Comparison of ENCODE assay signal across 13 cellular contexts in genomic region chr10:10128387-10128786, GRCh38.
"Had no signal": no experiment of that assay in that cellular context is flagged by ENCODE, and none has a peak within 500 bp of the region (broad histone marks: within the 10 kb centered on the region; RNA-seq: fewer than 3 reads in every experiment).

No MANE protein-coding gene starts in this region.

- H3K36me3 ChIP-seq: gastrocnemius medialis, heart right ventricle, left ventricle myocardium inferior, pancreas, stomach, thoracic aorta had no signal

- H3K27me3 ChIP-seq: gastrocnemius medialis, heart right ventricle, pancreas, stomach had no signal

- H3K4me3 ChIP-seq: gastrocnemius medialis, heart right ventricle, left ventricle myocardium inferior, pancreas, stomach, thoracic aorta had no signal

- DNase-seq: activated CD4-positive, alpha-beta T cell treated with anti-CD3 and anti-CD28 coated beads, Interleukin-2, amount 10 ng/mL, durations not matched to agents 7 days and 5 days; activated CD4-positive, CD25-positive, alpha-beta regulatory T cell; activated naive CD4-positive, alpha-beta T cell treated with anti-CD3 and anti-CD28 coated beads for 36 hours; activated T-cell treated with anti-CD3 and anti-CD28 coated beads for 4 hours; effector memory CD8-positive, alpha-beta T cell; gastrocnemius medialis; heart right ventricle; kidney; left ventricle myocardium inferior; pancreas; stimulated activated CD4-positive, alpha-beta T cell treated with anti-CD3 and anti-CD28 coated beads, Interleukin-15, amount 100 ng/mL, for 24 hours; stomach had no signal

- H3K9me3 ChIP-seq: gastrocnemius medialis, pancreas, stomach, thoracic aorta had no signal

- H3K27ac ChIP-seq: gastrocnemius medialis, heart right ventricle, left ventricle myocardium inferior, pancreas, stomach, thoracic aorta had no signal

- H3K4me1 ChIP-seq: gastrocnemius medialis, heart right ventricle, left ventricle myocardium inferior, pancreas, stomach had no signal
